1 cellular context compared by ENCODE assay signal in the genomic region with DNA sequence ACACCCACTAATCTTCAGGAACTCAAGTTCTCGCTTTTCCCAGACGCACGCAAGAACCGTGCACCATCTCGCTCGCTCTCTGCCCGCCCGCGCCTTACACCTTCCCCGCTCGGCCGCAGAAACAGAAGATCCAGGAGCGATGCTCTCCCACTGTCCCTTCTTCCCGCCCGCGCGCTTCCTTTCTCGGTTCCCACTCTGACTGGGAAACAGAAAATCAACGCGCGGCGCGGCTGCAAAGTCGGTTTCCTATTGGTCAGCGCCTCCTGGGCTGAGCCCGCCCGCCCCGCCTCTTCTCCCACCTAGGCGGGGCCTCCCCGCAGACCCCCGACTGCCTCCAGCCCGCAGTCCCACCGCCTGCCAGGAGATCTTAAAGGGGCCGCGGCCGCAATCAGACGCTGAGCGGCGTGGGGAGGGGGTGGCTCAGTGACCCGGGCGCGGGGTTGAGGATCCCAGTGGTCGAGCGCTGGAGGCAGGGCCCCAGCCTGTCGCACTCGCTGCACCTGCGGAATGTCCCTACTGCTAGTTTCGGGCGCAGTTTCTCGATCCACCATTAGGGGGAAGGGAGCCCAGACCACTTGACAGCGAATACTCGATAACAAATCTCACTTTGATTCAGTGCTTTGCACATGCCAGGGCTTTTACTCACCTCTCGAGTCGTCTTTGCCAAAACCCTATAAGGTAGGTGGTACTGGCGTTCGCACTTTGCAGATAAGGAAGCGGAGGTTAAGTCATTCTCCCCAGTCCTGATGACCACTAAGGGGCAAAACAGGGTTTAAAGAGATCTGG.
TF ChIP-seq lines count a peak whose summit lies in the region.

No MANE protein-coding gene starts in this region.

TF ChIP-seq in HEK293, 187 proteins besides CTCF, POLR2A, EP300 and RAD21 (continued from another document and continues in another):
- TF ChIP-seq ZBTB6 (tag by site-specific recombination; IDR thresholded peaks at IDR 0.05) (no peak), ZNF768 (tag by site-specific recombination; IDR thresholded peaks at IDR 0.05) (no peak), ZIC2 (tag by site-specific recombination; IDR thresholded peaks at IDR 0.05) (peak; percentile 89), BCL11A (tag by site-specific recombination; IDR thresholded peaks at IDR 0.05; ENCODE audit: low read depth) (no peak; the same call in 1 of the 2 replicates), ZNF626 (tag by site-specific recombination; IDR thresholded peaks at IDR 0.05) (no peak), ZNF239 (tag by site-specific recombination; IDR thresholded peaks at IDR 0.05) (0 out of 2 replicates have a peak, but pooled peaks have one; percentile 51), YY1 (tag by site-specific recombination; IDR thresholded peaks at IDR 0.05) (0 out of 2 replicates have a peak, but pooled peaks have one; percentile 27), RBAK (tag by site-specific recombination; IDR thresholded peaks at IDR 0.05) (0 out of 2 replicates have a peak, but pooled peaks have one; percentile 71), ZNF19 (tag by site-specific recombination; IDR thresholded peaks at IDR 0.05; ENCODE audit: low read depth) (no peak), GFI1B (tag by site-specific recombination; IDR thresholded peaks at IDR 0.05) (peak; percentile 91), SALL2 (tag by site-specific recombination; IDR thresholded peaks at IDR 0.05; ENCODE audit: borderline replicate concordance) (no peak), ZNF302 (tag by site-specific recombination; IDR thresholded peaks at IDR 0.05; ENCODE audit: low read depth) (0 out of 2 replicates have a peak, but pooled peaks have one; percentile 17), ZNF521 (tag by site-specific recombination; IDR thresholded peaks at IDR 0.05) (no peak), ZNF133 (tag by site-specific recombination; IDR thresholded peaks at IDR 0.05) (0 out of 2 replicates have a peak, but pooled peaks have one; percentile 1), ZSCAN23 (tag by site-specific recombination; IDR thresholded peaks at IDR 0.05) (peak; percentile 69; the same call in 1 of the 2 replicates), ZNF624 (tag by site-specific recombination; IDR thresholded peaks at IDR 0.05) (no peak), ZNF623 (tag by site-specific recombination; IDR thresholded peaks at IDR 0.05) (no peak; the same call in 1 of the 2 replicates), ZNF510 (tag by site-specific recombination; IDR thresholded peaks at IDR 0.05; ENCODE audit: insufficient replicate concordance) (no peak), ZNF341 (tag by site-specific recombination; IDR thresholded peaks at IDR 0.05; ENCODE audit: low read depth) (peak; percentile 72), ZNF76 (tag by site-specific recombination; IDR thresholded peaks at IDR 0.05; ENCODE audit: borderline replicate concordance, low read depth) (peak; percentile 88), ZEB2 (tag by site-specific recombination; IDR thresholded peaks at IDR 0.05) (peak; percentile 86), ZNF221 (tag by site-specific recombination; IDR thresholded peaks at IDR 0.05; ENCODE audit: borderline replicate concordance) (no peak), PBX3 (CRISPR knock-in tag; IDR thresholded peaks at IDR 0.05) (peak; percentile 18; the same call in 1 of the 2 replicates), ZNF223 (tag by site-specific recombination; IDR thresholded peaks at IDR 0.05) (0 out of 2 replicates have a peak, but pooled peaks have one; percentile 29), SP3 (tag by site-specific recombination; IDR thresholded peaks at IDR 0.05) (peak; percentile 92), ZBTB21 (tag by site-specific recombination; IDR thresholded peaks at IDR 0.05) (no peak; the same call in none of the 2 replicates), ZSCAN30 (tag by site-specific recombination; IDR thresholded peaks at IDR 0.05) (no peak), ZNF157 (tag by site-specific recombination; IDR thresholded peaks at IDR 0.05) (no peak), ZNF660 (tag by site-specific recombination; IDR thresholded peaks at IDR 0.05) (peak; percentile 56; the same call in 1 of the 2 replicates), SP2 (tag by site-specific recombination; IDR thresholded peaks at IDR 0.05) (peak; percentile 91), ZFP69B (tag by site-specific recombination; IDR thresholded peaks at IDR 0.05) (peak; percentile 96), ZNF596 (tag by site-specific recombination; IDR thresholded peaks at IDR 0.05) (no peak), GLI2 (tag by site-specific recombination; IDR thresholded peaks at IDR 0.05; ENCODE audit: borderline replicate concordance, low read depth) (no peak), PRDM4 (tag by site-specific recombination; IDR thresholded peaks at IDR 0.05) (no peak), ZFP37 (tag by site-specific recombination; IDR thresholded peaks at IDR 0.05) (peak; percentile 46; the same call in 1 of the 2 replicates), ZNF664 (tag by site-specific recombination; IDR thresholded peaks at IDR 0.05) (0 out of 2 replicates have a peak, but pooled peaks have one; percentile 11), ZNF23 (tag by site-specific recombination; IDR thresholded peaks at IDR 0.05; ENCODE audit: borderline replicate concordance) (no peak), ZNF350 (tag by site-specific recombination; IDR thresholded peaks at IDR 0.05) (no peak), ZNF514 (tag by site-specific recombination; IDR thresholded peaks at IDR 0.05) (no peak), ZNF132 (tag by site-specific recombination; IDR thresholded peaks at IDR 0.05; ENCODE audit: borderline replicate concordance) (no peak), ZNF571 (tag by site-specific recombination; IDR thresholded peaks at IDR 0.05) (no peak), PRDM1 (tag by site-specific recombination; IDR thresholded peaks at IDR 0.05) (0 out of 2 replicates have a peak, but pooled peaks have one; percentile 4), KLF7 (tag by site-specific recombination; IDR thresholded peaks at IDR 0.05; ENCODE audit: borderline replicate concordance) (peak; percentile 92; the same call in 1 of the 2 replicates), ZNF580 (tag by site-specific recombination; IDR thresholded peaks at IDR 0.05) (peak; percentile 60; the same call in 1 of the 2 replicates)
- TF ChIP-seq, protein P1, sequence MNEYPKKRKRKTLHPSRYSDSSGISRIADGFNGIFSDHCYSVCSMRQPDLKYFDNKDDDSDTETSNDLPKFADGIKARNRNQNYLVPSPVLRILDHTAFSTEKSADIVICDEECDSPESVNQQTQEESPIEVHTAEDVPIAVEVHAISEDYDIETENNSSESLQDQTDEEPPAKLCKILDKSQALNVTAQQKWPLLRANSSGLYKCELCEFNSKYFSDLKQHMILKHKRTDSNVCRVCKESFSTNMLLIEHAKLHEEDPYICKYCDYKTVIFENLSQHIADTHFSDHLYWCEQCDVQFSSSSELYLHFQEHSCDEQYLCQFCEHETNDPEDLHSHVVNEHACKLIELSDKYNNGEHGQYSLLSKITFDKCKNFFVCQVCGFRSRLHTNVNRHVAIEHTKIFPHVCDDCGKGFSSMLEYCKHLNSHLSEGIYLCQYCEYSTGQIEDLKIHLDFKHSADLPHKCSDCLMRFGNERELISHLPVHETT (tag by site-specific recombination; IDR thresholded peaks at IDR 0.05) = peak; percentile 92; the same call in 1 of the 2 replicates
- TF ChIP-seq, protein P2, sequence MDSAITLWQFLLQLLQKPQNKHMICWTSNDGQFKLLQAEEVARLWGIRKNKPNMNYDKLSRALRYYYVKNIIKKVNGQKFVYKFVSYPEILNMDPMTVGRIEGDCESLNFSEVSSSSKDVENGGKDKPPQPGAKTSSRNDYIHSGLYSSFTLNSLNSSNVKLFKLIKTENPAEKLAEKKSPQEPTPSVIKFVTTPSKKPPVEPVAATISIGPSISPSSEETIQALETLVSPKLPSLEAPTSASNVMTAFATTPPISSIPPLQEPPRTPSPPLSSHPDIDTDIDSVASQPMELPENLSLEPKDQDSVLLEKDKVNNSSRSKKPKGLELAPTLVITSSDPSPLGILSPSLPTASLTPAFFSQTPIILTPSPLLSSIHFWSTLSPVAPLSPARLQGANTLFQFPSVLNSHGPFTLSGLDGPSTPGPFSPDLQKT (IDR thresholded peaks at IDR 0.05; ENCODE audit: borderline replicate concordance, low read depth, low read length) = no peak
- TF ChIP-seq, protein P3, sequence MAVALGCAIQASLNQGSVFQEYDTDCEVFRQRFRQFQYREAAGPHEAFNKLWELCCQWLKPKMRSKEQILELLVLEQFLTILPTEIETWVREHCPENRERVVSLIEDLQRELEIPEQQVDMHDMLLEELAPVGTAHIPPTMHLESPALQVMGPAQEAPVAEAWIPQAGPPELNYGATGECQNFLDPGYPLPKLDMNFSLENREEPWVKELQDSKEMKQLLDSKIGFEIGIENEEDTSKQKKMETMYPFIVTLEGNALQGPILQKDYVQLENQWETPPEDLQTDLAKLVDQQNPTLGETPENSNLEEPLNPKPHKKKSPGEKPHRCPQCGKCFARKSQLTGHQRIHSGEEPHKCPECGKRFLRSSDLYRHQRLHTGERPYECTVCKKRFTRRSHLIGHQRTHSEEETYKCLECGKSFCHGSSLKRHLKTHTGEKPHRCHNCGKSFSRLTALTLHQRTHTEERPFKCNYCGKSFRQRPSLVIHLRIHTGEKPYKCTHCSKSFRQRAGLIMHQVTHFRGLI (tag by site-specific recombination; IDR thresholded peaks at IDR 0.05) = peak; percentile 22; the same call in 1 of the 2 replicates
- TF ChIP-seq, protein P4, sequence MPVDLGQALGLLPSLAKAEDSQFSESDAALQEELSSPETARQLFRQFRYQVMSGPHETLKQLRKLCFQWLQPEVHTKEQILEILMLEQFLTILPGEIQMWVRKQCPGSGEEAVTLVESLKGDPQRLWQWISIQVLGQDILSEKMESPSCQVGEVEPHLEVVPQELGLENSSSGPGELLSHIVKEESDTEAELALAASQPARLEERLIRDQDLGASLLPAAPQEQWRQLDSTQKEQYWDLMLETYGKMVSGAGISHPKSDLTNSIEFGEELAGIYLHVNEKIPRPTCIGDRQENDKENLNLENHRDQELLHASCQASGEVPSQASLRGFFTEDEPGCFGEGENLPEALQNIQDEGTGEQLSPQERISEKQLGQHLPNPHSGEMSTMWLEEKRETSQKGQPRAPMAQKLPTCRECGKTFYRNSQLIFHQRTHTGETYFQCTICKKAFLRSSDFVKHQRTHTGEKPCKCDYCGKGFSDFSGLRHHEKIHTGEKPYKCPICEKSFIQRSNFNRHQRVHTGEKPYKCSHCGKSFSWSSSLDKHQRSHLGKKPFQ (tag by site-specific recombination; IDR thresholded peaks at IDR 0.05) = peak; percentile 66
- TF ChIP-seq, protein P5, sequence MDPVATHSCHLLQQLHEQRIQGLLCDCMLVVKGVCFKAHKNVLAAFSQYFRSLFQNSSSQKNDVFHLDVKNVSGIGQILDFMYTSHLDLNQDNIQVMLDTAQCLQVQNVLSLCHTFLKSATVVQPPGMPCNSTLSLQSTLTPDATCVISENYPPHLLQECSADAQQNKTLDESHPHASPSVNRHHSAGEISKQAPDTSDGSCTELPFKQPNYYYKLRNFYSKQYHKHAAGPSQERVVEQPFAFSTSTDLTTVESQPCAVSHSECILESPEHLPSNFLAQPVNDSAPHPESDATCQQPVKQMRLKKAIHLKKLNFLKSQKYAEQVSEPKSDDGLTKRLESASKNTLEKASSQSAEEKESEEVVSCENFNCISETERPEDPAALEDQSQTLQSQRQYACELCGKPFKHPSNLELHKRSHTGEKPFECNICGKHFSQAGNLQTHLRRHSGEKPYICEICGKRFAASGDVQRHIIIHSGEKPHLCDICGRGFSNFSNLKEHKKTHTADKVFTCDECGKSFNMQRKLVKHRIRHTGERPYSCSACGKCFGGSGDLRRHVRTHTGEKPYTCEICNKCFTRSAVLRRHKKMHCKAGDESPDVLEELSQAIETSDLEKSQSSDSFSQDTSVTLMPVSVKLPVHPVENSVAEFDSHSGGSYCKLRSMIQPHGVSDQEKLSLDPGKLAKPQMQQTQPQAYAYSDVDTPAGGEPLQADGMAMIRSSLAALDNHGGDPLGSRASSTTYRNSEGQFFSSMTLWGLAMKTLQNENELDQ (tag by site-specific recombination; IDR thresholded peaks at IDR 0.05; ENCODE audit: low read depth) = 0 out of 2 replicates have a peak, but pooled peaks have one; percentile 14
